8 cellular contexts compared by ENCODE assay signal in the genomic region with DNA sequence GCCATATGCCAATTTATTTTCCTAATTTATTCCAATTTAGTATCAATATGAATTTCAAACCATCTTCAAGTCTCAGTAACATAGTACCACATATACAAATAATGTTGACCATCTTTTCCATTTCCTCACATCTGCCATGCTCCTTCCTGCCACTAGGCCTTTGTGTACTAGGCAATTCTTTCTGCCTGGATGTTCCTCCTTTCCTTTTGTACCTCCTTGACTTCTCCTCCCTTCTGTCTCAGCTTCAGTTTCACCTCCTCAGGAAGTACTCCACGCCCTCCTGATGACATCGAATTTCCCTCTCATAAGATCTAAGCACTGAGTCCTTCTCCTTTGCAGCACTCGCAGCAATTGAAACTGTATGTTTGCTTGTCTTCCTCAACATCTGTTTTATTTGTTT. TPM values are rescaled to one million over a fixed set of nuclear protein-coding genes. Genes with fewer than 3 reads are reported as not detected.
DNase-seq lines count a peak whose midpoint lies in the region; ATAC-seq and TF ChIP-seq lines count a peak whose summit lies in the region.

No MANE protein-coding gene starts in this region.

- TF ChIP-seq CTCF in AG09309 (IDR thresholded peaks at IDR 0.05; ENCODE audit: control insufficient read depth, insufficient read depth, low read depth, low read length, missing control alignments) (peak; percentile 22), adrenal gland (IDR thresholded peaks at IDR 0.05) (peak; percentile 13 to 57 (median 45)), lung (IDR thresholded peaks at IDR 0.05; ENCODE audit: control extremely low read depth, extremely low read depth) (no peak)

- H3K36me3 ChIP-seq in adrenal gland (replicated peaks in 1 of 2) (no peaks in the 10 kb centered on the region), lung (ENCODE audit: control insufficient read depth in 2 of 2, insufficient read depth in 2 of 2, low read length in 2 of 2) (no peaks in the 10 kb centered on the region)

- H3K9me3 ChIP-seq in adrenal gland (replicated peaks in 1 of 3) (no peaks in the 10 kb centered on the region), lung (ENCODE audit: control insufficient read depth in 2 of 2, insufficient read depth in 1 of 2, low read length in 1 of 2) (no peaks in the 10 kb centered on the region)

- peaks cover 52 to 98% of the 10 kb centered on the region in 2 donors for H3K4me1 ChIP-seq in adrenal gland (replicated peaks in 1 of 2)
- H3K4me1 ChIP-seq in lung (ENCODE audit: control insufficient read depth in 2 of 2, insufficient read depth in 2 of 2, low read length in 2 of 2), result peaks cover 4 to 21% of the 10 kb centered on the region in 2 donors

- H3K27me3 ChIP-seq in adrenal gland, result no peaks in the 10 kb centered on the region
- H3K27me3 ChIP-seq in lung (ENCODE audit: control insufficient read depth, insufficient read depth), result no peaks in the 10 kb centered on the region

- ATAC-seq in HG02981 (IDR thresholded peaks at IDR 0.05; ENCODE audit: unreplicated experiment) (peak; percentile 22), lung (ENCODE audit: insufficient read depth, low FRiP score) (no peak), GM19328 (IDR thresholded peaks at IDR 0.05; ENCODE audit: unreplicated experiment) (no peak)

- no peak for DNase-seq in AG09309 (ENCODE audit: low read depth)
- DNase-seq in adrenal gland, result peak in 4 of 7 donors; percentile 14 to 28 (median 22)
- DNase-seq in lung (ENCODE audit: low spot score), result no peak
- no peak for DNase-seq in stimulated activated CD4-positive, alpha-beta T cell treated with anti-CD3 and anti-CD28 coated beads, Interleukin-2, amount 100 ng/mL, for 48 hours
- no peak for DNase-seq in activated effector memory CD4-positive, alpha-beta T cell treated with anti-CD3 and anti-CD28 coated beads, Interleukin-2, amount 50 U/mL, for 16 hours
- DNase-seq in DMS79 treated with DMSO at 0.1 percent for 48 hours (lab: John Stamatoyannopoulos, UW), result no peak

- H3K4me3 ChIP-seq in AG09309 (ENCODE audit: control insufficient read depth, low read depth, low read length) (no peak overlapping the region), adrenal gland (no peak overlapping the region), lung (no peak overlapping the region)

- TF ChIP-seq POLR2A in adrenal gland (IDR thresholded peaks at IDR 0.05), result no peak

- intact Hi-C loops in adrenal gland (cut with DNase I), result no loop called here

- WGBS in adrenal gland, 4 donors, result 62 to 75% (median 73%) methylated on average over 3 of the region's 3 CpGs
- WGBS in lung, 2 donors, result 9 to 39% methylated on average over 3 of the region's 3 CpGs

- H3K27ac ChIP-seq in adrenal gland, result peak overlapping the region in 3 of 5 donors; percentile 63 to 79 (median 73)
- peak overlapping the region; percentile 37 to 70 for H3K27ac ChIP-seq in lung (ENCODE audit: low read depth in 1 of 2, low read length in 1 of 2)

RNA-seq across cellular contexts. Expression of a gene that starts 53.9 kb away (rescaled TPM):
- total RNA-seq in adrenal gland, result 100 to 1,000 TPM in 2 of 8 donors, 10 to 100 TPM in 6; 43.6 to 172 (median 79.4) TPM
- polyA plus RNA-seq in adrenal gland, result 10 to 100 TPM; 26.8 to 63.7 (median 36.4) TPM
- total RNA-seq in lung, result 100 to 1,000 TPM in 1 of 2 donors, 10 to 100 TPM in 1; 47.3 to 138 TPM
- 10 to 100 TPM in 1 of 2 donors, 1 to 10 TPM in 1; 9.1 to 10.3 TPM for polyA plus RNA-seq in lung

Comparison
In these comparisons a context has a peak if more than half of its experiments do, and no peak if none do; other contexts are left out.
1. DNase-seq: peak in adrenal gland (4 of 7); none in AG09309 (single experiment), lung (single experiment), stimulated activated CD4-positive, alpha-beta T cell treated with anti-CD3 and anti-CD28 coated beads, Interleukin-2, amount 100 ng/mL, for 48 hours (0 of 2), activated effector memory CD4-positive, alpha-beta T cell treated with anti-CD3 and anti-CD28 coated beads, Interleukin-2, amount 50 U/mL, for 16 hours (single experiment) and DMS79 treated with DMSO at 0.1 percent for 48 hours (single experiment).